In genomic region chr17:82020874-82021727, GRCh38 we compare ENCODE assay signal across 1 cellular context.
TF ChIP-seq lines count a peak whose summit lies in the region.

No MANE protein-coding gene starts in this region.

TF ChIP-seq in HepG2, 621 proteins besides CTCF, POLR2A, EP300 and RAD21 (continued from another document and continues in another):
- no peak for TF ChIP-seq SNAPC4 (CRISPR knock-in tag; IDR thresholded peaks at IDR 0.05)
- TF ChIP-seq STAG1 (CRISPR knock-in tag; IDR thresholded peaks at IDR 0.05): peak; percentile 99
- TF ChIP-seq ZNF263 (CRISPR knock-in tag; IDR thresholded peaks at IDR 0.05): peak; percentile 63; the same call in 1 of the 2 replicates
- TF ChIP-seq RFX1 (IDR thresholded peaks at IDR 0.05): no peak
- TF ChIP-seq ZNF552 (CRISPR knock-in tag; IDR thresholded peaks at IDR 0.05; ENCODE audit: borderline replicate concordance): peak; percentile 62; the same call in 1 of the 2 replicates
- TF ChIP-seq CBFB (CRISPR knock-in tag; IDR thresholded peaks at IDR 0.05): peak; percentile 66
- TF ChIP-seq ZFP41 (CRISPR knock-in tag; IDR thresholded peaks at IDR 0.05; ENCODE audit: borderline replicate concordance): no peak
- TF ChIP-seq ZKSCAN8 (CRISPR knock-in tag; IDR thresholded peaks at IDR 0.05; ENCODE audit: borderline replicate concordance): no peak; the same call in 1 of the 2 replicates
- no peak for TF ChIP-seq DR1 (CRISPR knock-in tag; IDR thresholded peaks at IDR 0.05)
- 0 out of 2 replicates have a peak, but pooled peaks have one; percentile 13 for TF ChIP-seq ZNF276 (CRISPR knock-in tag; IDR thresholded peaks at IDR 0.05; ENCODE audit: low read depth)
- 0 out of 2 replicates have a peak, but pooled peaks have one; percentile 19 for TF ChIP-seq ZNF530 (CRISPR knock-in tag; IDR thresholded peaks at IDR 0.05; ENCODE audit: low read depth)
- no peak for TF ChIP-seq EHMT2 (IDR thresholded peaks at IDR 0.05; ENCODE audit: borderline replicate concordance, low read depth, low read length)
- TF ChIP-seq MED1 (CRISPR knock-in tag; IDR thresholded peaks at IDR 0.05): peak; percentile 71
- peak in 1 of 2 experiments; percentile 87; a peak in 2 of 4 replicates for TF ChIP-seq KLF16 (CRISPR knock-in tag; IDR thresholded peaks at IDR 0.05)
- no peak for TF ChIP-seq ZNF207 (IDR thresholded peaks at IDR 0.05; ENCODE audit: borderline replicate concordance)
- TF ChIP-seq HMGXB4 (CRISPR knock-in tag; IDR thresholded peaks at IDR 0.05; ENCODE audit: borderline replicate concordance in 1 of 2, low read depth in 1 of 2): peak; percentile 94 to 98
- TF ChIP-seq THAP9 (CRISPR knock-in tag; IDR thresholded peaks at IDR 0.05; ENCODE audit: borderline replicate concordance): peak; percentile 43; the same call in 1 of the 2 replicates
- no peak for TF ChIP-seq CSRNP2 (CRISPR knock-in tag; conservative IDR thresholded peaks at IDR 0.05; ENCODE audit: low read depth)
- peak; percentile 71 for TF ChIP-seq TEAD3 (CRISPR knock-in tag; optimal IDR thresholded peaks at IDR 0.05; ENCODE audit: borderline replicate concordance)
- TF ChIP-seq NR1H2 (CRISPR knock-in tag; IDR thresholded peaks at IDR 0.05; ENCODE audit: borderline replicate concordance, low read depth): no peak
- no peak; the same call in 1 of the 2 replicates for TF ChIP-seq ATF3 (CRISPR knock-in tag; IDR thresholded peaks at IDR 0.05)
- 0 out of 2 replicates have a peak, but pooled peaks have one; percentile 42 for TF ChIP-seq ZNF572 (CRISPR knock-in tag; IDR thresholded peaks at IDR 0.05)
- TF ChIP-seq ZNF326 (CRISPR knock-in tag; IDR thresholded peaks at IDR 0.05; ENCODE audit: borderline replicate concordance): peak; percentile 79; the same call in 1 of the 2 replicates
- peak; percentile 49; the same call in 1 of the 2 replicates for TF ChIP-seq ZNF609 (CRISPR knock-in tag; IDR thresholded peaks at IDR 0.05; ENCODE audit: borderline replicate concordance)
- TF ChIP-seq ZNF574 (CRISPR knock-in tag; IDR thresholded peaks at IDR 0.05): peak; percentile 78
- no peak; the same call in 1 of the 2 replicates for TF ChIP-seq BCL3 (CRISPR knock-in tag; IDR thresholded peaks at IDR 0.05)
- peak; percentile 74 for TF ChIP-seq MAF1 (CRISPR knock-in tag; IDR thresholded peaks at IDR 0.05; ENCODE audit: borderline replicate concordance)
- TF ChIP-seq ZNF138 (CRISPR knock-in tag; IDR thresholded peaks at IDR 0.05; ENCODE audit: low read depth): no peak
- TF ChIP-seq PCBP1 (IDR thresholded peaks at IDR 0.05; ENCODE audit: borderline replicate concordance, low read depth, low read length): no peak
- TF ChIP-seq ZNF234 (CRISPR knock-in tag; conservative IDR thresholded peaks at IDR 0.05): no peak
- no peak; the same call in 1 of the 2 replicates for TF ChIP-seq ZSCAN29 (CRISPR knock-in tag; conservative IDR thresholded peaks at IDR 0.05)
